In genomic region chr19:32802840-32803239, GRCh38 we compare ENCODE assay signal across 26 cellular contexts.
"Had no signal": no experiment of that assay in that cellular context is flagged by ENCODE, and none has a peak within 500 bp of the region (broad histone marks: within the 10 kb centered on the region; RNA-seq: fewer than 3 reads in every experiment).

No MANE protein-coding gene starts in this region.

- H3K9me3 Mint-ChIP-seq: mesothelial cell of epicardium; naive B cell; natural killer cell; nephron progenitor cell; stimulated activated memory B cell treated with anti-CD40 and anti-IgM and Interleukin-4, amounts not matched to agents 10 μg/mL and 1 μg/mL and 100 μg/mL, for 72 hours had no signal

- H3K9me3 ChIP-seq: left lung, ovary, right atrium auricular region, right lobe of liver, suprapubic skin, thoracic aorta, tibial artery, upper lobe of right lung had no signal

- ATAC-seq: left colon; left lung; natural killer cell; stimulated activated memory B cell treated with anti-CD40 and anti-IgM and Interleukin-4, amounts not matched to agents 10 μg/mL and 1 μg/mL and 100 μg/mL, for 72 hours; stimulated activated naive CD8-positive, alpha-beta T cell treated with anti-CD3 and anti-CD28 coated beads, Interleukin-15, Interleukin-2, amounts not matched to agents 100 U/mL and 50 U/mL, for 24 hours; upper lobe of right lung had no signal

- H3K4me1 Mint-ChIP-seq: naive B cell; natural killer cell; stimulated activated memory B cell treated with anti-CD40 and anti-IgM and Interleukin-4, amounts not matched to agents 10 μg/mL and 1 μg/mL and 100 μg/mL, for 72 hours had no signal

- H3K4me3 ChIP-seq: left lung, lung, ovary, right atrium auricular region, right lobe of liver, suprapubic skin, thoracic aorta, tibial artery, upper lobe of right lung had no signal

- H3K36me3 ChIP-seq: left lung, ovary, right atrium auricular region, right lobe of liver, suprapubic skin, thoracic aorta, tibial artery, upper lobe of right lung had no signal

- H3K4me3 Mint-ChIP-seq: mesothelial cell of epicardium; naive B cell; natural killer cell; nephron progenitor cell; stimulated activated memory B cell treated with anti-CD40 and anti-IgM and Interleukin-4, amounts not matched to agents 10 μg/mL and 1 μg/mL and 100 μg/mL, for 72 hours had no signal

- H3K27ac Mint-ChIP-seq: mesothelial cell of epicardium; naive B cell; natural killer cell; nephron progenitor cell; progenitor cell of endocrine pancreas; stimulated activated memory B cell treated with anti-CD40 and anti-IgM and Interleukin-4, amounts not matched to agents 10 μg/mL and 1 μg/mL and 100 μg/mL, for 72 hours had no signal

- FAIRE-seq: islet of Langerhans, kidney, urothelium cell line had no signal

- H3K36me3 Mint-ChIP-seq: mesothelial cell of epicardium; naive B cell; natural killer cell; stimulated activated memory B cell treated with anti-CD40 and anti-IgM and Interleukin-4, amounts not matched to agents 10 μg/mL and 1 μg/mL and 100 μg/mL, for 72 hours had no signal

- H3K4me1 ChIP-seq: left lung, right atrium auricular region, right lobe of liver, suprapubic skin, tibial artery, upper lobe of right lung had no signal

- DNase-seq: hippocampal formation; kidney; left colon; left lung; mesendoderm; naive B cell; natural killer cell; nephron progenitor cell; ovary; right lobe of liver; stimulated activated CD4-positive, alpha-beta T cell treated with anti-CD3 and anti-CD28 coated beads, Interleukin-2, amount 100 ng/mL, for 48 hours; stimulated activated CD4-positive, alpha-beta T cell treated with anti-CD3 and anti-CD28 coated beads, Interleukin-4, amount 100 ng/mL, for 4 hours; stimulated activated CD8-positive, alpha-beta memory T cell treated with anti-CD3 and anti-CD28 coated beads, Interleukin-4, amount 100 ng/mL, for 48 hours; stimulated activated naive CD8-positive, alpha-beta T cell treated with anti-CD3 and anti-CD28 coated beads, Interleukin-15, Interleukin-2, amounts not matched to agents 100 U/mL and 50 U/mL, for 24 hours; tibial artery; trophoblast cell; upper lobe of right lung had no signal

- H3K27me3 ChIP-seq: ovary, right atrium auricular region, right lobe of liver, suprapubic skin, tibial artery, upper lobe of right lung had no signal

- H3K27me3 Mint-ChIP-seq: progenitor cell of endocrine pancreas; stimulated activated memory B cell treated with anti-CD40 and anti-IgM and Interleukin-4, amounts not matched to agents 10 μg/mL and 1 μg/mL and 100 μg/mL, for 72 hours had no signal

- H3K27ac ChIP-seq: left lung, ovary, right atrium auricular region, right lobe of liver, suprapubic skin, thoracic aorta, tibial artery, upper lobe of right lung had no signal
